ENCODE assay signal across 1 cellular context in the genomic region with DNA sequence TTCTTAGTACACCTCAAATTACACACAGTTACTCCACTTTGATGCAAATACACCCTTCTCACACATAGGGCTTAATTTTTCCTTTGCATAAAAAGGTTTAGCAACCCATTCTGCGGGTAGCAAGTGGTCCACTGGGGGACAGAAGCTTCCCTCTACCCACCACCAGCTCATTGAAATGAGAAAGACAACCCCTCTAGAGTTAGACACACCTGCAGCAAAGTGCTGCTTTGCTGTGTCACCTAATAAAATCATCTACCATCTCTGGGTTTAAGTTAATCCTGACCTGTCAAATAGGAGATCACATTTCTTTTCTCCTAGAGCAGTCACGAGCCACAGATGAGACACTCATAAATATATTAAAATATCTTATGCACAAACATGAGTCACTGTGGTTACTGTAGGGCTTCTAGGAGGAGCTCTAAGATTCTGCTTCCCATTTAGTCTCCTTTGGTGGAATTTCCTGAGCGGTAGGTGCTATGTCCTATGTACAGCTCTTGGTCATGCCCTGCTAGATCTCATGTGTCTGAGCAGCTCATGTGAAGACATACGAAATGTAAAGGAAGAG.
A peak's percentile ranks its signal among the peaks of the same experiment; 100 is the strongest.
TF ChIP-seq lines count a peak whose summit lies in the region.

No MANE protein-coding gene starts in this region.

TF ChIP-seq in endothelial cell of umbilical vein, 7 proteins besides CTCF, POLR2A, EP300 and RAD21:
- no peak for TF ChIP-seq JUN (IDR thresholded peaks at IDR 0.05; ENCODE audit: borderline replicate concordance, insufficient read depth, insufficient read length, low read depth)
- peak; percentile 33 for TF ChIP-seq FOS (IDR thresholded peaks at IDR 0.05; ENCODE audit: borderline replicate concordance, insufficient read depth, low read length)
